Comparison of ENCODE assay signal across 18 cellular contexts in genomic region chr18:14945984-14946383, GRCh38.
DNase-seq lines count a peak whose midpoint lies in the region; ATAC-seq, FAIRE-seq and TF ChIP-seq lines count a peak whose summit lies in the region.
"Had no signal": no experiment of that assay in that cellular context is flagged by ENCODE, and none has a peak within 500 bp of the region (broad histone marks: within the 10 kb centered on the region; RNA-seq: fewer than 3 reads in every experiment).

No MANE protein-coding gene starts in this region.

- peaks cover 31% of the 10 kb centered on the region for H3K9me3 Mint-ChIP-seq in osteocyte (ENCODE audit: unreplicated experiment)
- no peaks in the 10 kb centered on the region for H3K9me3 Mint-ChIP-seq in activated T-cell treated with anti-CD3 and anti-CD28 coated beads, Interleukin-2, amount 50 U/mL, for 4 hours

- DNase-seq in activated CD8-positive, alpha-beta memory T cell treated with anti-CD3 and anti-CD28 coated beads for 24 hours: peak; percentile 35
- DNase-seq in activated CD8-positive, alpha-beta memory T cell treated with anti-CD3 and anti-CD28 coated beads, Interleukin-2, amount 50 U/mL, for 4 hours: no peak
- DNase-seq in bronchial epithelial cell (ENCODE audit: low read depth) (no peak), osteocyte (ENCODE audit: extremely low spot score, unreplicated experiment) (peak; percentile 73), AG08396 (ENCODE audit: low spot score) (no peak), NCI-H1105 treated with DMSO at 0.1 percent for 48 hours (lab: John Stamatoyannopoulos, UW) (no peak), activated gamma-delta T cell (lab: John Stamatoyannopoulos, UW) (no peak)
- DNase-seq in activated T-cell treated with anti-CD3 and anti-CD28 coated beads, Interleukin-2, amount 50 U/mL, for 4 hours: no peak
- DNase-seq: C1 segment of cervical spinal cord, DND-41, GDM1, H7, MG63, NCI-H1092, NCI-H2227 treated with DMSO at 0.1 percent for 48 hours, NCI-H524 treated with DMSO at 0.1 percent for 48 hours had no signal

- H3K36me3 Mint-ChIP-seq in osteocyte (ENCODE audit: unreplicated experiment): no peaks in the 10 kb centered on the region
- H3K36me3 Mint-ChIP-seq in activated T-cell treated with anti-CD3 and anti-CD28 coated beads, Interleukin-2, amount 50 U/mL, for 4 hours (ENCODE audit: insufficient read depth): no peaks in the 10 kb centered on the region

- TF ChIP-seq CTCF in bronchial epithelial cell (IDR thresholded peaks at IDR 0.05; ENCODE audit: insufficient read depth, low read length, severe bottlenecking) (no peak), osteocyte (IDR thresholded peaks at IDR 0.05) (no peak)

- no peaks in the 10 kb centered on the region for H3K27me3 ChIP-seq in bronchial epithelial cell (ENCODE audit: control insufficient read depth, insufficient read depth, low read length)
- H3K27me3 ChIP-seq: MG63 had no signal

- no peak for ATAC-seq in activated T-cell treated with anti-CD3 and anti-CD28 coated beads, Interleukin-2, amount 50 U/mL, for 4 hours
- ATAC-seq: Right ventricle myocardium inferior had no signal

- H3K27ac Mint-ChIP-seq in osteocyte (ENCODE audit: unreplicated experiment): no peak overlapping the region

- no peak overlapping the region for H3K4me3 Mint-ChIP-seq in osteocyte (ENCODE audit: unreplicated experiment)
- H3K4me3 Mint-ChIP-seq in activated T-cell treated with anti-CD3 and anti-CD28 coated beads, Interleukin-2, amount 50 U/mL, for 4 hours: no peak overlapping the region

- no peak overlapping the region for H3K4me3 ChIP-seq in bronchial epithelial cell (ENCODE audit: low read depth, low read length)
- H3K4me3 ChIP-seq: MG63 had no signal

- no peaks in the 10 kb centered on the region for H3K27me3 Mint-ChIP-seq in osteocyte (ENCODE audit: unreplicated experiment)
- no peaks in the 10 kb centered on the region for H3K27me3 Mint-ChIP-seq in activated T-cell treated with anti-CD3 and anti-CD28 coated beads, Interleukin-2, amount 50 U/mL, for 4 hours (ENCODE audit: low read depth)

- no peaks in the 10 kb centered on the region for H3K36me3 ChIP-seq in bronchial epithelial cell (ENCODE audit: control insufficient read depth, insufficient read depth, low read length)
- H3K36me3 ChIP-seq: MG63 had no signal

- H3K4me1 Mint-ChIP-seq in osteocyte (ENCODE audit: unreplicated experiment): no peaks in the 10 kb centered on the region
- no peaks in the 10 kb centered on the region for H3K4me1 Mint-ChIP-seq in activated T-cell treated with anti-CD3 and anti-CD28 coated beads, Interleukin-2, amount 50 U/mL, for 4 hours (ENCODE audit: low read depth)

- FAIRE-seq in bronchial epithelial cell (lab: Jason Lieb, UNC): peak; percentile 47
- FAIRE-seq: GM12891 had no signal

Comparison
In these comparisons a context has a peak if more than half of its experiments do, and no peak if none do; other contexts are left out.
1. DNase-seq: peak in activated CD8-positive, alpha-beta memory T cell treated with anti-CD3 and anti-CD28 coated beads for 24 hours (single experiment) and osteocyte (single experiment); none in activated CD8-positive, alpha-beta memory T cell treated with anti-CD3 and anti-CD28 coated beads, Interleukin-2, amount 50 U/mL, for 4 hours (single experiment), bronchial epithelial cell (single experiment), AG08396 (single experiment), NCI-H1105 treated with DMSO at 0.1 percent for 48 hours (single experiment), activated gamma-delta T cell (single experiment) and activated T-cell treated with anti-CD3 and anti-CD28 coated beads, Interleukin-2, amount 50 U/mL, for 4 hours (single experiment).